ENCODE assay signal across 14 cellular contexts in the genomic region with DNA sequence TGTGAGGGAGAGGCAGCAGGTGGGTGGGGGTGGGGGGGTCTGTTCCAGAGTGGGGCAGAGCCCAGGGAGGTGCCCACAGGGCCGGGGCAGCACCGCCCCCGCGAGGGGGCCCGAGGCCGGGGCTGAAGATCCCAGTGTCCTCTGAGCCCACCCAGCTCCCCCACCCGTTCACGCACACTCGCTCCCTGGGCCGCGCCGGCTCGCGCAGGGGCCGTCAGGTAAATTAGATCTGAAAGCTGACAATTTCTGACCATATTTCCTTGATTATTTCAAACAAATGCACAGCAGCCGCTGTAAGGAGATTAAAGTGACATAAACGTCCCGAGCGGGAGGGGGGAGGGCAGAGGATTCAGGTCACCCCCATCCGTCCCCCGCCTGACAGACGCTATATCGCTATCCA.
"Had no signal": no experiment of that assay in that cellular context is flagged by ENCODE, and none has a peak within 500 bp of the region (broad histone marks: within the 10 kb centered on the region; RNA-seq: fewer than 3 reads in every experiment).

No MANE protein-coding gene starts in this region.

- ATAC-seq: stimulated activated effector memory CD8-positive, alpha-beta T cell treated with anti-CD3 and anti-CD28 coated beads, Interleukin-12 subunit alpha, Interleukin-12 subunit beta, amount 100 ng/mL, for 72 hours had no signal

- H3K27me3 Mint-ChIP-seq: activated CD4-positive, alpha-beta memory T cell treated with anti-CD3 and anti-CD28 coated beads, Interleukin-2, amount 10 ng/mL, durations not matched to agents 7 days and 5 days; activated naive CD8-positive, alpha-beta T cell treated with anti-CD3 and anti-CD28 coated beads, Interleukin-2, amount 10 ng/mL, durations not matched to agents 7 days and 5 days; memory B cell; type B pancreatic cell had no signal

- H3K4me1 Mint-ChIP-seq: activated CD4-positive, alpha-beta memory T cell treated with anti-CD3 and anti-CD28 coated beads, Interleukin-2, amount 10 ng/mL, durations not matched to agents 7 days and 5 days had no signal

- DNase-seq: activated CD4-positive, alpha-beta memory T cell treated with anti-CD3 and anti-CD28 coated beads, Interleukin-2, amount 10 ng/mL, durations not matched to agents 7 days and 5 days; activated gamma-delta T cell treated with Interleukin-2 at 50 U/mL for 16 hours; activated naive CD8-positive, alpha-beta T cell treated with anti-CD3 and anti-CD28 coated beads, Interleukin-2, amount 10 ng/mL, durations not matched to agents 7 days and 5 days; activated T-cell treated with anti-CD3 and anti-CD28 coated beads, Interleukin-2, amount 50 U/mL, for 48 hours; anterior cingulate cortex; colonic mucosa; effector CD8-positive, alpha-beta T cell; nephron progenitor cell; SIG-M5; substantia nigra had no signal

- H3K4me3 ChIP-seq: breast epithelium, colonic mucosa had no signal

- H3K4me3 Mint-ChIP-seq: activated CD4-positive, alpha-beta memory T cell treated with anti-CD3 and anti-CD28 coated beads, Interleukin-2, amount 10 ng/mL, durations not matched to agents 7 days and 5 days; activated naive CD8-positive, alpha-beta T cell treated with anti-CD3 and anti-CD28 coated beads, Interleukin-2, amount 10 ng/mL, durations not matched to agents 7 days and 5 days; memory B cell; nephron progenitor cell; stimulated activated effector memory CD8-positive, alpha-beta T cell treated with anti-CD3 and anti-CD28 coated beads, Interleukin-12 subunit alpha, Interleukin-12 subunit beta, amount 100 ng/mL, for 72 hours; type B pancreatic cell had no signal

- H3K27ac ChIP-seq: colonic mucosa had no signal

- H3K27ac Mint-ChIP-seq: activated CD4-positive, alpha-beta memory T cell treated with anti-CD3 and anti-CD28 coated beads, Interleukin-2, amount 10 ng/mL, durations not matched to agents 7 days and 5 days; activated naive CD8-positive, alpha-beta T cell treated with anti-CD3 and anti-CD28 coated beads, Interleukin-2, amount 10 ng/mL, durations not matched to agents 7 days and 5 days; memory B cell; nephron progenitor cell had no signal

- H3K36me3 ChIP-seq: breast epithelium, colonic mucosa had no signal

- H3K36me3 Mint-ChIP-seq: activated naive CD8-positive, alpha-beta T cell treated with anti-CD3 and anti-CD28 coated beads, Interleukin-2, amount 10 ng/mL, durations not matched to agents 7 days and 5 days; memory B cell; type B pancreatic cell had no signal

- H3K9me3 ChIP-seq: breast epithelium, colonic mucosa had no signal

- H3K9me3 Mint-ChIP-seq: activated CD4-positive, alpha-beta memory T cell treated with anti-CD3 and anti-CD28 coated beads, Interleukin-2, amount 10 ng/mL, durations not matched to agents 7 days and 5 days; activated naive CD8-positive, alpha-beta T cell treated with anti-CD3 and anti-CD28 coated beads, Interleukin-2, amount 10 ng/mL, durations not matched to agents 7 days and 5 days; memory B cell; nephron progenitor cell; stimulated activated effector memory CD8-positive, alpha-beta T cell treated with anti-CD3 and anti-CD28 coated beads, Interleukin-12 subunit alpha, Interleukin-12 subunit beta, amount 100 ng/mL, for 72 hours; type B pancreatic cell had no signal

- H3K27me3 ChIP-seq: breast epithelium, colonic mucosa had no signal
